Comparison of ENCODE assay signal across 11 cellular contexts in the genomic region with DNA sequence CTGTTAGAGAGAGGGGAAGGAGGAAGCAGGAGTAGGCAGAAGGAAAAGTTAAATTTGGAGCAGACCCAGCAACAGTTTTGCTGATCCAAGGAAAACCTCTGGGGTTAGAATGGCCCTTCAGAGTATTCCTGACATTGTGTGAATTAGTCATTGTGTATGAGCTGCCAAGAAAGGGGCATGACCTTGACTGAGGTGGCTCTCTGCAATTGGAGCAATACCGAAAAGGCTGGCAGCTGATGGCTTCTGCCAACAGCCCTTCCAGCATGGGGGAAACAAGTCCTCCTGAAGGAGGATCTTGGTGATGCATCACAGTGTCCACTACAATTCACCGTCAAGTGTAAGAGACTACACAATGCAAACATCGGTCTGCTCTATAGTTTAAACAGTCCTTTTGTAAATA. TPM values are rescaled to one million over a fixed set of nuclear protein-coding genes. Genes with fewer than 3 reads are reported as not detected.
A peak's percentile ranks its signal among the peaks of the same experiment; 100 is the strongest.
DNase-seq lines count a peak whose midpoint lies in the region; ATAC-seq, FAIRE-seq and TF ChIP-seq lines count a peak whose summit lies in the region.
"Had no signal": no experiment of that assay in that cellular context is flagged by ENCODE, and none has a peak within 500 bp of the region (broad histone marks: within the 10 kb centered on the region; RNA-seq: fewer than 3 reads in every experiment).

No MANE protein-coding gene starts in this region.

- H3K9me3 ChIP-seq in astrocyte (ENCODE audit: insufficient read depth, low read depth, low read length): no peaks in the 10 kb centered on the region

- H3K4me3 Mint-ChIP-seq in astrocyte (ENCODE audit: unreplicated experiment): no peak overlapping the region
- H3K4me3 Mint-ChIP-seq in activated CD8-positive, alpha-beta T cell treated with anti-CD3 and anti-CD28 coated beads for 36 hours: no peak overlapping the region
- H3K4me3 Mint-ChIP-seq: activated T-helper 17 cell treated with anti-CD3 and anti-CD28 coated beads, Interleukin-2, amount 50 U/mL, for 72 hours had no signal

- no peak overlapping the region for H3K27ac ChIP-seq in astrocyte (ENCODE audit: low read depth, low read length)

- no peaks in the 10 kb centered on the region for H3K36me3 Mint-ChIP-seq in astrocyte (ENCODE audit: low read depth, unreplicated experiment)
- no peaks in the 10 kb centered on the region for H3K36me3 Mint-ChIP-seq in activated CD8-positive, alpha-beta T cell treated with anti-CD3 and anti-CD28 coated beads for 36 hours (ENCODE audit: low read depth)

- FAIRE-seq in astrocyte (lab: Jason Lieb, UNC) (no peak), islet of Langerhans (lab: Jason Lieb, UNC) (peak; percentile 61)

- H3K27me3 ChIP-seq in astrocyte (ENCODE audit: insufficient read depth, low read length): no peaks in the 10 kb centered on the region

- no peak for TF ChIP-seq CTCF in astrocyte (IDR thresholded peaks at IDR 0.05; ENCODE audit: insufficient read depth, low read depth, low read length)
- TF ChIP-seq CTCF in activated CD8-positive, alpha-beta T cell treated with anti-CD3 and anti-CD28 coated beads for 36 hours (IDR thresholded peaks at IDR 0.05): no peak

- POLR2A ChIA-PET in activated CD8-positive, alpha-beta T cell treated with anti-CD3 and anti-CD28 coated beads for 36 hours (lab: Charles Lee): interaction anchor here (1.8 kb wide), 1 partner anchor 20 kb away, joined by 7 read pairs; a partner anchor contains a TSS

- H3K27ac Mint-ChIP-seq in astrocyte (ENCODE audit: unreplicated experiment): no peak overlapping the region
- no peak overlapping the region for H3K27ac Mint-ChIP-seq in activated CD8-positive, alpha-beta T cell treated with anti-CD3 and anti-CD28 coated beads for 36 hours
- H3K27ac Mint-ChIP-seq: activated T-helper 17 cell treated with anti-CD3 and anti-CD28 coated beads, Interleukin-2, amount 50 U/mL, for 72 hours had no signal

- no peaks in the 10 kb centered on the region for H4K20me1 ChIP-seq in astrocyte (ENCODE audit: insufficient read depth, low read length)

- no peak for ATAC-seq in GM21515 (IDR thresholded peaks at IDR 0.05; ENCODE audit: unreplicated experiment)
- ATAC-seq in activated CD8-positive, alpha-beta T cell treated with anti-CD3 and anti-CD28 coated beads for 36 hours: no peak

- no peaks in the 10 kb centered on the region for H3K4me1 ChIP-seq in astrocyte (ENCODE audit: insufficient read depth, low read length)

- H3K27me3 Mint-ChIP-seq in astrocyte (ENCODE audit: low read depth, unreplicated experiment): no peaks in the 10 kb centered on the region
- peaks cover 8% of the 10 kb centered on the region for H3K27me3 Mint-ChIP-seq in activated CD8-positive, alpha-beta T cell treated with anti-CD3 and anti-CD28 coated beads for 36 hours

- no peak overlapping the region for H3K9ac ChIP-seq in astrocyte (ENCODE audit: low read length)

- peak; percentile 67 for DNase-seq in AG08396 (ENCODE audit: low spot score)
- peak; percentile 42 for DNase-seq in HuH-7 (ENCODE audit: low spot score)
- DNase-seq in astrocyte (ENCODE audit: low read depth): peak; percentile 55
- no peak for DNase-seq in activated effector memory CD4-positive, alpha-beta T cell treated with anti-CD3 and anti-CD28 coated beads, Interleukin-2, amount 50 U/mL, for 16 hours
- no peak for DNase-seq in NCI-H187 treated with DMSO at 0.1 percent for 48 hours (lab: John Stamatoyannopoulos, UW)
- DNase-seq in activated CD8-positive, alpha-beta T cell treated with anti-CD3 and anti-CD28 coated beads for 36 hours: no peak
- DNase-seq: glutamatergic neuron, NCI-H2081 treated with DMSO at 0.1 percent for 48 hours had no signal

- H3K4me3 ChIP-seq in astrocyte (ENCODE audit: insufficient read depth, low read depth, low read length): no peak overlapping the region

- H2AFZ ChIP-seq in astrocyte (ENCODE audit: low read depth, low read length): peak overlapping the region; percentile 35

- H3K4me1 Mint-ChIP-seq in astrocyte (ENCODE audit: low read depth, unreplicated experiment): peaks cover 6% of the 10 kb centered on the region
- peaks cover 7% of the 10 kb centered on the region for H3K4me1 Mint-ChIP-seq in activated CD8-positive, alpha-beta T cell treated with anti-CD3 and anti-CD28 coated beads for 36 hours (ENCODE audit: low read depth)

- H3K79me2 ChIP-seq in astrocyte (ENCODE audit: insufficient read depth, low read length): no peaks in the 10 kb centered on the region

- CTCF ChIA-PET in activated CD8-positive, alpha-beta T cell treated with anti-CD3 and anti-CD28 coated beads for 36 hours (lab: Charles Lee): interaction anchor here (1.2 to 2.4 kb wide), 2 partner anchors 28 to 96 kb away, joined by 4 to 11 read pairs; no protein-coding TSS in a partner anchor

- no peaks in the 10 kb centered on the region for H3K36me3 ChIP-seq in astrocyte (ENCODE audit: insufficient read depth, low read length)

- intact Hi-C loops in activated CD8-positive, alpha-beta T cell treated with anti-CD3 and anti-CD28 coated beads for 36 hours (cut with micrococcal nuclease): no loop called here

- no peaks in the 10 kb centered on the region for H3K9me3 Mint-ChIP-seq in astrocyte (ENCODE audit: unreplicated experiment)
- no peaks in the 10 kb centered on the region for H3K9me3 Mint-ChIP-seq in activated CD8-positive, alpha-beta T cell treated with anti-CD3 and anti-CD28 coated beads for 36 hours
- H3K9me3 Mint-ChIP-seq: activated T-helper 17 cell treated with anti-CD3 and anti-CD28 coated beads, Interleukin-2, amount 50 U/mL, for 72 hours had no signal

- H3K4me2 ChIP-seq in astrocyte (ENCODE audit: low read length): peak overlapping the region; percentile 47

RNA-seq across cellular contexts. Expression of a gene that starts 20.6 kb away (rescaled TPM):
- 34.3 and 36.0 TPM in 2 replicates for total RNA-seq in astrocyte
- total RNA-seq in activated CD8-positive, alpha-beta T cell treated with anti-CD3 and anti-CD28 coated beads for 36 hours: 1 to 10 TPM; 5.8 to 5.9 TPM

Comparison
In these comparisons a context has a peak if more than half of its experiments do, and no peak if none do; other contexts are left out.
1. DNase-seq: peak in AG08396 (single experiment), HuH-7 (single experiment) and astrocyte (single experiment); none in activated effector memory CD4-positive, alpha-beta T cell treated with anti-CD3 and anti-CD28 coated beads, Interleukin-2, amount 50 U/mL, for 16 hours (single experiment), NCI-H187 treated with DMSO at 0.1 percent for 48 hours (single experiment) and activated CD8-positive, alpha-beta T cell treated with anti-CD3 and anti-CD28 coated beads for 36 hours (single experiment).